ENCODE assay signal across 8 cellular contexts in the genomic region with DNA sequence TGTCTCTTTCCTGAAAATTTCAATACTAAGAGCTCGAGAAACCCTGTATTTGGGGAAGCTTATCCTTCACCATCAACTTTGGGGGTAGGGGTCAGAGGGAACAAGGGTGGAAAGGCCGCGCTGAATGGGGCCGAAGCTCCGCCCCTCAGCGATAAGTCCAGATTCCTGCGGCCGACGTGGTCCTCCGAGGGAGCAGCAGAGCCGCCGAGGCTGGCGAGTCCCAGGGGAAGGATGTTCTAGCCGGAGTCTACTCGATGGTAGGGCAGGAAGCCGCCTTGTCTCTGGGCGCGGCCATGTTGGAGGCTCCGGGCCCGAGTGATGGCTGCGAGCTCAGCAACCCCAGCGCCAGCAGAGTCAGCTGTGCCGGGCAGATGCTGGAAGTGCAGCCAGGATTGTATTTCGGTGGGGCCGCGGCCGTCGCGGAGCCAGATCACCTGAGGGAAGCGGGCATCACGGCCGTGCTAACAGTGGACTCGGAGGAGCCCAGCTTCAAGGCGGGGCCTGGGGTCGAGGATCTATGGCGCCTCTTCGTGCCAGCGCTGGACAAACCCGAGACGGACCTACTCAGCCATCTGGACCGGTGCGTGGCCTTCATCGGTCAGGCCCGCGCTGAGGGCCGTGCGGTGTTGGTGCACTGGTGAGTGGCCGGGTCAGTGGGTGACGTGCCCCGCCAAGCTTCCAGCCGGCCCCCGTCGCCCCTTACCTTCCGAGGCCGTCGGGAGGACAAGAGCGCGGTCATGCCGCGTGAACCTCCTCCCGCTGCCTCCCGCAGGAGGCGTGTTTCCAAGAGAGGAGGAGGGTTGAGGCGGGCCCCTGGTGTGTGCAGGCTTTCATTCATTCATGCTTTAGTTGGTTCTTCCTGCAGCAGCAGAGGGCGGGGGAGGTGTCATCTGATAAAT. TPM values are rescaled to one million over a fixed set of nuclear protein-coding genes. Genes with fewer than 3 reads are reported as not detected.
DNase-seq lines count a peak whose midpoint lies in the region; ATAC-seq lines count a peak whose summit lies in the region.

A gene with protein sequence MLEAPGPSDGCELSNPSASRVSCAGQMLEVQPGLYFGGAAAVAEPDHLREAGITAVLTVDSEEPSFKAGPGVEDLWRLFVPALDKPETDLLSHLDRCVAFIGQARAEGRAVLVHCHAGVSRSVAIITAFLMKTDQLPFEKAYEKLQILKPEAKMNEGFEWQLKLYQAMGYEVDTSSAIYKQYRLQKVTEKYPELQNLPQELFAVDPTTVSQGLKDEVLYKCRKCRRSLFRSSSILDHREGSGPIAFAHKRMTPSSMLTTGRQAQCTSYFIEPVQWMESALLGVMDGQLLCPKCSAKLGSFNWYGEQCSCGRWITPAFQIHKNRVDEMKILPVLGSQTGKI (plus strand): TSS at position 278 of the 899 bp plus-strand sequence. CDS start 16 bp downstream, at position 294.

- H3K27me3 Mint-ChIP-seq in naive thymus-derived CD4-positive, alpha-beta T cell, result peaks cover 0 to 24% (median 5%) of the 10 kb centered on the region in 5 donors

- CTCF ChIA-PET in naive thymus-derived CD4-positive, alpha-beta T cell (lab: Charles Lee), result interaction anchor here (0.5 to 1.4 kb wide), 5 partner anchors 9 to 293 kb away, joined by 3 to 8 read pairs (median 3); no protein-coding TSS in a partner anchor

- H3K4me1 Mint-ChIP-seq in naive thymus-derived CD4-positive, alpha-beta T cell, result peaks cover 32 to 50% (median 43%) of the 10 kb centered on the region in 7 donors

- H3K4me2 ChIP-seq in Karpas-422 (ENCODE audit: low read depth, low read length, poor library complexity, severe bottlenecking), result peak within 1 kb of the TSS; percentile 83

- peak within 1 kb of the TSS; percentile 83 to 99 (median 96) for H3K27ac Mint-ChIP-seq in naive thymus-derived CD4-positive, alpha-beta T cell

- H3K9ac ChIP-seq in Karpas-422 (ENCODE audit: low read length), result peak within 1 kb of the TSS; percentile 87

- no peaks in the 10 kb centered on the region for H3K9me2 ChIP-seq in Karpas-422 (replicated peaks; ENCODE audit: insufficient read depth, low read length)

- DNase-seq in Daoy (ENCODE audit: low read depth), result peak; percentile 97
- DNase-seq in Karpas-422, result peak; percentile 100
- peak; percentile 97 for DNase-seq in RPMI8226
- DNase-seq in activated T-helper 1 cell treated with anti-CD3 and anti-CD28 coated beads, Interleukin-2, amount 50 U/mL, for 16 hours (ENCODE audit: low read depth in 1 of 2, low spot score in 1 of 2), result peak; percentile 69 to 81
- peak; percentile 96 for DNase-seq in fibroblast of gingiva (ENCODE audit: low read depth)
- peak; percentile 69 to 86 (median 83) for DNase-seq in naive thymus-derived CD4-positive, alpha-beta T cell
- DNase-seq in stimulated activated naive CD4-positive, alpha-beta T cell (lab: John Stamatoyannopoulos, UW), result peak; percentile 69 to 84 (median 74)

- H3K27me3 ChIP-seq in Karpas-422 (ENCODE audit: low read length), result no peaks in the 10 kb centered on the region
- no peaks in the 10 kb centered on the region for H3K27me3 ChIP-seq in naive thymus-derived CD4-positive, alpha-beta T cell (ENCODE audit: control insufficient read depth in 2 of 2, insufficient read depth in 2 of 2, low read length in 2 of 2)

- peaks cover 6% of the 10 kb centered on the region; the same call in 1 of the 2 replicates for H4K20me1 ChIP-seq in Karpas-422 (ENCODE audit: insufficient read depth, low read depth, low read length)

- H3K36me3 ChIP-seq in Karpas-422 (ENCODE audit: insufficient read depth, low read length), result peaks cover 35% of the 10 kb centered on the region
- peaks cover 4 to 34% (median 10%) of the 10 kb centered on the region in 3 experiments for H3K36me3 ChIP-seq in naive thymus-derived CD4-positive, alpha-beta T cell (ENCODE audit: control insufficient read depth in 2 of 3, insufficient read depth in 3 of 3, low read length in 3 of 3)

- intact Hi-C loops in naive thymus-derived CD4-positive, alpha-beta T cell (cut with micrococcal nuclease), result loop anchor here (1.0 kb wide), 4 partner anchors 17 to 349 kb away; a partner anchor contains a TSS

- peak within 1 kb of the TSS; percentile 96 to 100 (median 99) for H3K4me3 Mint-ChIP-seq in naive thymus-derived CD4-positive, alpha-beta T cell

- ATAC-seq in GM21786 (IDR thresholded peaks at IDR 0.05; ENCODE audit: unreplicated experiment), result peak; percentile 98
- ATAC-seq in naive thymus-derived CD4-positive, alpha-beta T cell, result peak; percentile 99

- H3K27ac ChIP-seq in Karpas-422 (ENCODE audit: low read length), result peak within 1 kb of the TSS; percentile 64
- H3K27ac ChIP-seq in naive thymus-derived CD4-positive, alpha-beta T cell (ENCODE audit: low read depth, low read length), result peak within 1 kb of the TSS; percentile 74

- peak within 1 kb of the TSS; percentile 48 for H2AFZ ChIP-seq in Karpas-422 (ENCODE audit: low read length)

- peaks cover 3 to 26% (median 10%) of the 10 kb centered on the region in 5 donors for H3K36me3 Mint-ChIP-seq in naive thymus-derived CD4-positive, alpha-beta T cell

- POLR2A ChIA-PET in naive thymus-derived CD4-positive, alpha-beta T cell (lab: Charles Lee), result interaction anchor here (0.6 to 3.6 kb wide), 14 partner anchors 9 to 1406 kb away, joined by 3 to 36 read pairs (median 5); a partner anchor contains a TSS

- peaks cover 45% of the 10 kb centered on the region for H3K79me2 ChIP-seq in Karpas-422 (ENCODE audit: low read length)

- H3K9me3 Mint-ChIP-seq in naive thymus-derived CD4-positive, alpha-beta T cell, result peaks cover 0 to 8% (median 0%) of the 10 kb centered on the region in 11 donors

- peaks cover 5% of the 10 kb centered on the region for H3K9me3 ChIP-seq in Karpas-422 (ENCODE audit: low read length)
- no peaks in the 10 kb centered on the region for H3K9me3 ChIP-seq in naive thymus-derived CD4-positive, alpha-beta T cell (ENCODE audit: control insufficient read depth in 2 of 3, low read length in 3 of 3)

- H3K4me3 ChIP-seq in Karpas-422 (ENCODE audit: low read length), result peak within 1 kb of the TSS; percentile 82
- peak within 1 kb of the TSS; percentile 86 for H3K4me3 ChIP-seq in naive thymus-derived CD4-positive, alpha-beta T cell (ENCODE audit: low read length)

- H3K4me1 ChIP-seq in Karpas-422 (ENCODE audit: low read length), result peaks cover 39% of the 10 kb centered on the region
- peaks cover 10 to 12% of the 10 kb centered on the region in 2 donors for H3K4me1 ChIP-seq in naive thymus-derived CD4-positive, alpha-beta T cell (ENCODE audit: control insufficient read depth in 2 of 2, insufficient read depth in 2 of 2, low read length in 2 of 2)

RNA-seq across cellular contexts. Expression of the gene that starts here (rescaled TPM):
- total RNA-seq in Daoy (2014; rRNA removed; shearing (Covaris generic)), result 80.1 and 82.8 TPM in 2 replicates
- 87.8 and 102 TPM in 2 replicates for total RNA-seq in Karpas-422 (2014; rRNA removed; shearing (Covaris generic); ENCODE audit: low replicate concordance)
- total RNA-seq in naive thymus-derived CD4-positive, alpha-beta T cell, result 10 to 100 TPM; 16.1 to 31.4 (median 24.1) TPM
- polyA plus RNA-seq in naive thymus-derived CD4-positive, alpha-beta T cell, result 10 to 100 TPM; 74.3 to 75.2 TPM

Comparison
In these comparisons a context has a peak if more than half of its experiments do, and no peak if none do; other contexts are left out.
1. Peak in every context shown above with its lines: DNase-seq, ATAC-seq, H3K4me3 ChIP-seq and H3K27ac ChIP-seq.